Comparison of ENCODE assay signal across 16 cellular contexts in the genomic region with DNA sequence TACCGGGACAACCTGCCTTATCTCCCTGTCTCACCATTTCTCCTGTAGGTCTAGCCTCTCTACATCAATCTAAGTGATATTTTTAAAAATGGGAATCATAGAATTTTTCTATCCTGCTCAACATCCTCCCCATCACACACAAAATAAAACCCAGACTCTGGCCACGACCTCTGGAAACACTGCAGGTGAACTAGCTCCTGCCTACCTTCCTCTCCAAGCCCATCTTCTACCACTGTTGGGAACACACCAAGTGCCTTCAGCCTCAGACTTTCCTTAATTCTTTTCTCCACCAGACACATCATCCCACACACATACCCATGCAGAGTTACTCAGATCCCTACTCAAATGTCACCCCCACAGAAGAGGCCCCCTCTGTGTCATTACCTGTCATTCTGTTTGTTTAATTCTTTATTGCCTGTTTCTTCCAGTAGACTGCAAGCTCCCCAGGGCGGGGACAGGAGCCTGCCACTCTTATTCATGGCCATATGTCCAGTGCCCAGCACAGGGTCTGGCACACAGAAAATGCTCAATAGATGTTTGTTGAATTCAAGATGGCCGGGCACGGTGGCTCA. TPM values are rescaled to one million over a fixed set of nuclear protein-coding genes. Genes with fewer than 3 reads are reported as not detected.
"Had no signal": no experiment of that assay in that cellular context is flagged by ENCODE, and none has a peak within 500 bp of the region (broad histone marks: within the 10 kb centered on the region; RNA-seq: fewer than 3 reads in every experiment).

No MANE protein-coding gene starts in this region.

- ATAC-seq: upper lobe of right lung had no signal

- H3K4me3 ChIP-seq: colonic mucosa, neural progenitor cell, prostate gland, skin epidermis, upper lobe of right lung had no signal

- H3K9me3 ChIP-seq: colonic mucosa, prostate gland, upper lobe of right lung had no signal

- DNase-seq: activated CD4-positive, alpha-beta T cell treated with anti-CD3 and anti-CD28 coated beads, Interleukin-2, amount 10 ng/mL, durations not matched to agents 7 days and 5 days; anterior cingulate cortex; brain microvascular endothelial cell; central memory CD4-positive, alpha-beta T cell; colonic mucosa; foreskin melanocyte; stimulated activated CD4-positive, alpha-beta T cell treated with anti-CD3 and anti-CD28 coated beads, Interleukin-15, amount 100 ng/mL, for 24 hours; stimulated activated CD4-positive, alpha-beta T cell treated with anti-CD3 and anti-CD28 coated beads, Interleukin-2, amount 100 ng/mL, for 48 hours; SW 1271; upper lobe of right lung had no signal

- H3K27me3 ChIP-seq: brain microvascular endothelial cell, colonic mucosa, neural progenitor cell, upper lobe of right lung had no signal

- H3K4me1 ChIP-seq: colonic mucosa, prostate gland had no signal

- H3K9me3 Mint-ChIP-seq: activated CD4-positive, alpha-beta T cell treated with anti-CD3 and anti-CD28 coated beads, Interleukin-2, amount 10 ng/mL, durations not matched to agents 7 days and 5 days; activated T-helper 1 cell treated with anti-CD3 and anti-CD28 coated beads, Interleukin-12 subunit alpha, Interleukin-12 subunit beta, Interleukin-2, Interleukin-4 antibody, amounts not matched to agents 30 ng/mL and 10 ng/mL and 1 ng/mL, durations not matched to agents 14 hours and 24 hours and 36 hours; neural progenitor cell had no signal

- H3K4me1 Mint-ChIP-seq: activated CD4-positive, alpha-beta T cell treated with anti-CD3 and anti-CD28 coated beads, Interleukin-2, amount 10 ng/mL, durations not matched to agents 7 days and 5 days had no signal

- H3K27ac ChIP-seq: brain microvascular endothelial cell, colonic mucosa, neural progenitor cell, prostate gland, skin epidermis, upper lobe of right lung had no signal

- H3K4me3 Mint-ChIP-seq: activated CD4-positive, alpha-beta T cell treated with anti-CD3 and anti-CD28 coated beads, Interleukin-2, amount 10 ng/mL, durations not matched to agents 7 days and 5 days; activated T-helper 1 cell treated with anti-CD3 and anti-CD28 coated beads, Interleukin-12 subunit alpha, Interleukin-12 subunit beta, Interleukin-2, Interleukin-4 antibody, amounts not matched to agents 30 ng/mL and 10 ng/mL and 1 ng/mL, durations not matched to agents 14 hours and 24 hours and 36 hours; neural progenitor cell had no signal

- FAIRE-seq: keratinocyte had no signal

- H3K27ac Mint-ChIP-seq: activated CD4-positive, alpha-beta T cell treated with anti-CD3 and anti-CD28 coated beads, Interleukin-2, amount 10 ng/mL, durations not matched to agents 7 days and 5 days; activated T-helper 1 cell treated with anti-CD3 and anti-CD28 coated beads, Interleukin-12 subunit alpha, Interleukin-12 subunit beta, Interleukin-2, Interleukin-4 antibody, amounts not matched to agents 30 ng/mL and 10 ng/mL and 1 ng/mL, durations not matched to agents 14 hours and 24 hours and 36 hours; neural progenitor cell had no signal

- H3K36me3 Mint-ChIP-seq: neural progenitor cell had no signal

- H3K36me3 ChIP-seq: brain microvascular endothelial cell, colonic mucosa, neural progenitor cell, prostate gland, upper lobe of right lung had no signal

RNA-seq across cellular contexts. Expression of a gene that starts 34.3 kb away (rescaled TPM):
- total RNA-seq: epithelial cell of proximal tubule had no signal
